1 cellular context compared by ENCODE assay signal in genomic region chr17:75144816-75145511, GRCh38.
TF ChIP-seq lines count a peak whose summit lies in the region.

No MANE protein-coding gene starts in this region.

TF ChIP-seq in H1, 55 proteins besides CTCF, POLR2A, EP300 and RAD21:
- TF ChIP-seq ATF2 (IDR thresholded peaks at IDR 0.05; ENCODE audit: low read length) = no peak
- 0 out of 2 replicates have a peak, but pooled peaks have one; percentile 19 for TF ChIP-seq POLR2AphosphoS5 (IDR thresholded peaks at IDR 0.05; ENCODE audit: low read depth, low read length)
- no peak for TF ChIP-seq MAX (IDR thresholded peaks at IDR 0.05)
- no peak for TF ChIP-seq EZH2 (IDR thresholded peaks at IDR 0.05; ENCODE audit: low read depth, low read length, severe bottlenecking)
- TF ChIP-seq YY1 (IDR thresholded peaks at IDR 0.05; ENCODE audit: low read depth, low read length) = no peak
